8 cellular contexts compared by ENCODE assay signal in genomic region chr22:23913661-23914353, GRCh38. TPM values are rescaled to one million over a fixed set of nuclear protein-coding genes. Genes with fewer than 3 reads are reported as not detected.
DNase-seq lines count a peak whose midpoint lies in the region; ATAC-seq and TF ChIP-seq lines count a peak whose summit lies in the region.

No MANE protein-coding gene starts in this region.

- peak; percentile 88 for TF ChIP-seq POLR2A in right lobe of liver (IDR thresholded peaks at IDR 0.05)

- H3K4me1 ChIP-seq in CD4-positive, CD25-positive, alpha-beta regulatory T cell (ENCODE audit: control insufficient read depth, insufficient read depth, low read length, poor library complexity, severe bottlenecking), result peaks cover 8% of the 10 kb centered on the region
- H3K4me1 ChIP-seq in duodenal mucosa (ENCODE audit: control insufficient read depth in 1 of 2, insufficient read depth in 2 of 2, low read length in 2 of 2), result peaks cover 31 to 34% of the 10 kb centered on the region in 2 donors
- peaks cover 0 to 13% (median 2%) of the 10 kb centered on the region in 4 donors for H3K4me1 ChIP-seq in right lobe of liver

- peak overlapping the region; percentile 83 for H3K27ac ChIP-seq in CD4-positive, CD25-positive, alpha-beta regulatory T cell (ENCODE audit: insufficient read depth, low read length, poor library complexity, severe bottlenecking)
- H3K27ac ChIP-seq in duodenal mucosa (ENCODE audit: low read depth, low read length) (peak overlapping the region; percentile 73), right lobe of liver (peak overlapping the region; percentile 60 to 84 (median 78))

- H3K36me3 ChIP-seq in CD4-positive, CD25-positive, alpha-beta regulatory T cell (ENCODE audit: control insufficient read depth, insufficient read depth, low read length), result no peaks in the 10 kb centered on the region
- peaks cover 0 to 4% of the 10 kb centered on the region in 2 donors for H3K36me3 ChIP-seq in duodenal mucosa (ENCODE audit: control insufficient read depth in 1 of 2, insufficient read depth in 2 of 2, low read length in 2 of 2)
- peaks cover 0 to 2% (median 0%) of the 10 kb centered on the region in 4 donors for H3K36me3 ChIP-seq in right lobe of liver

- peak overlapping the region; percentile 72 for H3K4me3 ChIP-seq in CD4-positive, CD25-positive, alpha-beta regulatory T cell (ENCODE audit: low read depth, low read length)
- H3K4me3 ChIP-seq in duodenal mucosa (ENCODE audit: low read depth in 1 of 2, low read length in 2 of 2) (peak overlapping the region; percentile 69 to 78), right lobe of liver (peak overlapping the region; percentile 46 to 63 (median 54))

- no peaks in the 10 kb centered on the region for H3K9me3 ChIP-seq in CD4-positive, CD25-positive, alpha-beta regulatory T cell (ENCODE audit: control insufficient read depth in 2 of 2, low read length in 2 of 2)
- H3K9me3 ChIP-seq in duodenal mucosa (ENCODE audit: control insufficient read depth in 1 of 2, low read length in 2 of 2), result no peaks in the 10 kb centered on the region
- H3K9me3 ChIP-seq in right lobe of liver, result no peaks in the 10 kb centered on the region

- H3K27me3 Mint-ChIP-seq in CD4-positive, CD25-positive, alpha-beta regulatory T cell, result no peaks in the 10 kb centered on the region
- H3K27me3 Mint-ChIP-seq in activated CD4-positive, alpha-beta memory T cell treated with anti-CD3 and anti-CD28 coated beads, Interleukin-2, amount 10 ng/mL, durations not matched to agents 7 days and 5 days, result no peaks in the 10 kb centered on the region

- ATAC-seq in CD4-positive, CD25-positive, alpha-beta regulatory T cell (ENCODE audit: low read depth in 2 of 2), result peak; percentile 99
- ATAC-seq in GM19452 (IDR thresholded peaks at IDR 0.05; ENCODE audit: unreplicated experiment), result peak; percentile 95
- peak; percentile 64 for ATAC-seq in HG03575 (IDR thresholded peaks at IDR 0.05; ENCODE audit: extremely low read depth, insufficient number of reproducible peaks, low FRiP score, unreplicated experiment)
- peak; percentile 98 to 99 (median 99) for ATAC-seq in right lobe of liver

- H3K27ac Mint-ChIP-seq in CD4-positive, CD25-positive, alpha-beta regulatory T cell, result peak overlapping the region; percentile 97 to 99 (median 99)
- peak overlapping the region; percentile 95 for H3K27ac Mint-ChIP-seq in activated CD4-positive, alpha-beta memory T cell treated with anti-CD3 and anti-CD28 coated beads, Interleukin-2, amount 10 ng/mL, durations not matched to agents 7 days and 5 days

- no peak for TF ChIP-seq CTCF in right lobe of liver (IDR thresholded peaks at IDR 0.05)

- peak overlapping the region; percentile 91 to 98 (median 93) for H3K4me3 Mint-ChIP-seq in CD4-positive, CD25-positive, alpha-beta regulatory T cell
- peak overlapping the region; percentile 86 for H3K4me3 Mint-ChIP-seq in activated CD4-positive, alpha-beta memory T cell treated with anti-CD3 and anti-CD28 coated beads, Interleukin-2, amount 10 ng/mL, durations not matched to agents 7 days and 5 days

- intact Hi-C loops in right lobe of liver (cut with DNase I), result loop anchor here in 1 of 2 donors (10.0 kb wide), 1 partner anchor 61 kb away; the partner anchor contains the start of gene DDT

- peak; percentile 94 to 100 (median 98) for DNase-seq in CD4-positive, CD25-positive, alpha-beta regulatory T cell
- DNase-seq in NCI-H82 (lab: John Stamatoyannopoulos, UW), result peak; percentile 99
- peak; percentile 100 for DNase-seq in activated CD4-positive, alpha-beta memory T cell treated with anti-CD3 and anti-CD28 coated beads, Interleukin-2, amount 10 ng/mL, durations not matched to agents 7 days and 5 days
- DNase-seq in right lobe of liver, result peak; percentile 99 to 100 (median 100)
- DNase-seq in stimulated activated CD4-positive, alpha-beta T cell treated with anti-CD3 and anti-CD28 coated beads, Interleukin-4, amount 100 ng/mL, for 24 hours, result peak; percentile 100

- peaks cover 0 to under 1% (median 0%) of the 10 kb centered on the region in 7 donors for H3K9me3 Mint-ChIP-seq in CD4-positive, CD25-positive, alpha-beta regulatory T cell
- H3K9me3 Mint-ChIP-seq in activated CD4-positive, alpha-beta memory T cell treated with anti-CD3 and anti-CD28 coated beads, Interleukin-2, amount 10 ng/mL, durations not matched to agents 7 days and 5 days, result no peaks in the 10 kb centered on the region

- H3K27me3 ChIP-seq in CD4-positive, CD25-positive, alpha-beta regulatory T cell (ENCODE audit: control insufficient read depth, insufficient read depth, low read length), result no peaks in the 10 kb centered on the region
- H3K27me3 ChIP-seq in duodenal mucosa (ENCODE audit: control insufficient read depth in 1 of 2, insufficient read depth in 2 of 2, low read length in 2 of 2), result no peaks in the 10 kb centered on the region
- no peaks in the 10 kb centered on the region for H3K27me3 ChIP-seq in right lobe of liver

- H3K36me3 Mint-ChIP-seq in CD4-positive, CD25-positive, alpha-beta regulatory T cell, result no peaks in the 10 kb centered on the region
- H3K36me3 Mint-ChIP-seq in activated CD4-positive, alpha-beta memory T cell treated with anti-CD3 and anti-CD28 coated beads, Interleukin-2, amount 10 ng/mL, durations not matched to agents 7 days and 5 days (ENCODE audit: low read depth), result peaks cover 4% of the 10 kb centered on the region

- CTCF ChIA-PET in activated CD4-positive, alpha-beta memory T cell treated with anti-CD3 and anti-CD28 coated beads, Interleukin-2, amount 10 ng/mL, durations not matched to agents 7 days and 5 days (lab: Charles Lee), result interaction anchor here (0.8 to 2.6 kb wide), 4 partner anchors 16 to 243 kb away, joined by 3 to 31 read pairs (median 4); partner anchors contain the start of genes MIF and SLC2A11

- POLR2A ChIA-PET in activated CD4-positive, alpha-beta memory T cell treated with anti-CD3 and anti-CD28 coated beads, Interleukin-2, amount 10 ng/mL, durations not matched to agents 7 days and 5 days (lab: Charles Lee), result interaction anchor here (0.9 to 6.9 kb wide), 17 partner anchors 10 to 514 kb away, joined by 3 to 85 read pairs (median 4); partner anchors contain the start of genes ADORA2A, CABIN1, MIF and SLC2A11

- peaks cover 0 to 21% (median 14%) of the 10 kb centered on the region in 4 donors for H3K4me1 Mint-ChIP-seq in CD4-positive, CD25-positive, alpha-beta regulatory T cell
- peaks cover 27% of the 10 kb centered on the region for H3K4me1 Mint-ChIP-seq in activated CD4-positive, alpha-beta memory T cell treated with anti-CD3 and anti-CD28 coated beads, Interleukin-2, amount 10 ng/mL, durations not matched to agents 7 days and 5 days

- H3K9ac ChIP-seq in duodenal mucosa (ENCODE audit: low read depth in 1 of 2, low read length in 2 of 2), result peak overlapping the region; percentile 61 to 83

- under 1% methylated on average over 38 of the region's 44 CpGs for WGBS in right lobe of liver (ENCODE audit: insufficient coverage, low coverage, low lambda C conversion rate, missing lambda C conversion rate)

RNA-seq across cellular contexts. Expression of gene MIF, which starts 19.6 kb away (rescaled TPM):
- total RNA-seq in CD4-positive, CD25-positive, alpha-beta regulatory T cell, result 202 TPM
- polyA plus RNA-seq in CD4-positive, CD25-positive, alpha-beta regulatory T cell, result 1,000 to 10,000 TPM; 1,100 to 1,384 (median 1,231) TPM
- 100 to 1,000 TPM; 836 to 882 TPM for total RNA-seq in activated CD4-positive, alpha-beta memory T cell treated with anti-CD3 and anti-CD28 coated beads, Interleukin-2, amount 10 ng/mL, durations not matched to agents 7 days and 5 days
- 100 to 1,000 TPM in 5 of 6 experiments, 10 to 100 TPM in 1; 79.4 to 561 (median 307) TPM for total RNA-seq in right lobe of liver

RNA-seq across cellular contexts. Expression of gene GSTT2B, which starts 47.2 kb away (rescaled TPM):
- not detected for total RNA-seq in CD4-positive, CD25-positive, alpha-beta regulatory T cell
- polyA plus RNA-seq in CD4-positive, CD25-positive, alpha-beta regulatory T cell, result not detected
- not detected for total RNA-seq in activated CD4-positive, alpha-beta memory T cell treated with anti-CD3 and anti-CD28 coated beads, Interleukin-2, amount 10 ng/mL, durations not matched to agents 7 days and 5 days
- 10 to 100 TPM in 2 of 6 experiments, 1 to 10 TPM in 2, under 1 TPM in 1, not detected in 1; 0.50 to 23.7 (median 3.4) TPM for total RNA-seq in right lobe of liver

RNA-seq across cellular contexts. Expression of gene DDTL, which starts 52.9 kb away (rescaled TPM):
- total RNA-seq in CD4-positive, CD25-positive, alpha-beta regulatory T cell, result 4.4 TPM
- 1 to 10 TPM; 1.2 to 3.2 (median 2.1) TPM for polyA plus RNA-seq in CD4-positive, CD25-positive, alpha-beta regulatory T cell
- total RNA-seq in activated CD4-positive, alpha-beta memory T cell treated with anti-CD3 and anti-CD28 coated beads, Interleukin-2, amount 10 ng/mL, durations not matched to agents 7 days and 5 days, result 1 to 10 TPM; 2.2 to 2.3 TPM
- 1 to 10 TPM in 2 of 6 experiments, not detected in 4; 3.5 to 7.1 TPM for total RNA-seq in right lobe of liver

RNA-seq across cellular contexts. Expression of gene SLC2A11, which starts 56.1 kb away (rescaled TPM):
- total RNA-seq in CD4-positive, CD25-positive, alpha-beta regulatory T cell, result 8.6 TPM
- 1 to 10 TPM; 2.5 to 4.6 (median 4.1) TPM for polyA plus RNA-seq in CD4-positive, CD25-positive, alpha-beta regulatory T cell
- total RNA-seq in activated CD4-positive, alpha-beta memory T cell treated with anti-CD3 and anti-CD28 coated beads, Interleukin-2, amount 10 ng/mL, durations not matched to agents 7 days and 5 days, result 1 to 10 TPM; 6.5 TPM
- total RNA-seq in right lobe of liver, result 1 to 10 TPM; 2.9 to 7.1 (median 5.0) TPM

Comparison
In these comparisons a context has a peak if more than half of its experiments do, and no peak if none do; other contexts are left out.
1. Peak in every context shown above with its lines: DNase-seq, ATAC-seq, H3K4me3 ChIP-seq and H3K27ac ChIP-seq.